ENCODE assay signal across 9 cellular contexts in the genomic region with DNA sequence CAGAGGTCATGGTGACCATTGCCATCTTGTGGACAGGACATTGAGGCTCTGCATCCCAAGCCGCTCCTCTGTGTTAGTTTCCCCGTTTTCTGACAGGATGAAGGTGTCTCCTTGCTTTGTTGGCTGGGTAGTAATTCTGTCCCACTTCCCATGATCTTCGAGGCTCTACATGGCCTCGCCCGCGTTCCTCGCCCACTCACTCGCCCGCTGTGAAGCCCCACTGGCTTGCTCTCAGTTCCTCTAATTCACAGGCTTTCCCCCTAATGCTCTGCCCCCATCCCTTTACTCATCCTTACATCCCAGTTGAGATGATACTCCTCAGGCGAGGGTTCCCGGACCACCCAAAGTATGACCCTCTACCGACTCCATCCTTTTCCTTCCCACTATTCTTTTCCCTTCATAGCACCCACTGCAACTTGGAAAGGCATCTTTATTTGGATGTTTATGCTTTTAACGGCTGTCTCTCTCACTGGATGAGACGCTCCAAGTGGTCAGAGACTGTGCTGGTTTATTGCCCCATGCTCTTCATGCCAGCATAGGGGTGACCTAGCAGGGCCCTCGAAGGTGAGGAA. TPM values are rescaled to one million over a fixed set of nuclear protein-coding genes. Genes with fewer than 3 reads are reported as not detected.
DNase-seq lines count a peak whose midpoint lies in the region; ATAC-seq and TF ChIP-seq lines count a peak whose summit lies in the region.
"Had no signal": no experiment of that assay in that cellular context is flagged by ENCODE, and none has a peak within 500 bp of the region (broad histone marks: within the 10 kb centered on the region; RNA-seq: fewer than 3 reads in every experiment).

No MANE protein-coding gene starts in this region.

- CTCF ChIA-PET in naive thymus-derived CD4-positive, alpha-beta T cell (lab: Charles Lee): interaction anchor here (1.0 to 2.1 kb wide), 2 partner anchors 11 to 55 kb away, joined by 4 to 9 read pairs; a partner anchor contains a TSS

- H3K9me3 Mint-ChIP-seq in naive thymus-derived CD4-positive, alpha-beta T cell: peaks cover 0 to 6% (median 0%) of the 10 kb centered on the region in 11 donors

- H3K9me3 ChIP-seq in left ventricle myocardium inferior (replicated peaks): no peaks in the 10 kb centered on the region
- H3K9me3 ChIP-seq in naive thymus-derived CD4-positive, alpha-beta T cell (ENCODE audit: control insufficient read depth in 2 of 3, low read length in 3 of 3): no peaks in the 10 kb centered on the region

- POLR2A ChIA-PET in naive thymus-derived CD4-positive, alpha-beta T cell (lab: Charles Lee): interaction anchor here (1.1 to 4.7 kb wide), 2 partner anchors 10 to 11 kb away, joined by 8 to 142 read pairs; a partner anchor contains a TSS

- ATAC-seq in left ventricle myocardium superior (no peak), HG03457 (IDR thresholded peaks at IDR 0.05; ENCODE audit: unreplicated experiment) (peak; percentile 2)
- no peak for ATAC-seq in naive thymus-derived CD4-positive, alpha-beta T cell

- H3K4me3 Mint-ChIP-seq in naive thymus-derived CD4-positive, alpha-beta T cell: peak overlapping the region; percentile 80 to 94 (median 91)

- DNase-seq in left ventricle myocardium inferior: no peak
- no peak for DNase-seq in left ventricle myocardium superior
- DNase-seq in brain microvascular endothelial cell: no peak
- DNase-seq in naive thymus-derived CD4-positive, alpha-beta T cell: no peak
- no peak for DNase-seq in NCI-H446 treated with DMSO at 0.1 percent for 48 hours (lab: John Stamatoyannopoulos, UW)
- DNase-seq in NCI-H1436 (lab: John Stamatoyannopoulos, UW): no peak
- DNase-seq in activated CD4-positive, alpha-beta T cell treated with anti-CD3 and anti-CD28 coated beads for 1 hour: no peak

- H3K36me3 Mint-ChIP-seq in naive thymus-derived CD4-positive, alpha-beta T cell: peaks cover 0 to 38% (median 16%) of the 10 kb centered on the region in 5 donors

- H3K27ac ChIP-seq in left ventricle myocardium inferior (replicated peaks) (peak overlapping the region; percentile 96), brain microvascular endothelial cell (peak overlapping the region; percentile 62)
- H3K27ac ChIP-seq in naive thymus-derived CD4-positive, alpha-beta T cell (ENCODE audit: low read depth, low read length): peak overlapping the region; percentile 58

- TF ChIP-seq CTCF in left ventricle myocardium inferior (IDR thresholded peaks at IDR 0.05; ENCODE audit: borderline replicate concordance) (peak; percentile 35), brain microvascular endothelial cell (IDR thresholded peaks at IDR 0.05; ENCODE audit: low read depth, low read length, missing control alignments) (no peak)

- in situ Hi-C loops in brain microvascular endothelial cell (cut with HindIII; ENCODE audit: low pct_ligation_motif_present, low sequenced_read_pairs): no loop called here

- intact Hi-C loops in left ventricle myocardium inferior (cut with micrococcal nuclease) (no loop called here), left ventricle myocardium superior (cut with micrococcal nuclease) (no loop called here)
- intact Hi-C loops in naive thymus-derived CD4-positive, alpha-beta T cell (cut with micrococcal nuclease): loop anchor here (1.0 to 5.0 kb wide), 6 partner anchors 7 to 1806 kb away; a partner anchor contains a TSS

- no peaks in the 10 kb centered on the region for H3K27me3 Mint-ChIP-seq in naive thymus-derived CD4-positive, alpha-beta T cell

- no peaks in the 10 kb centered on the region for H3K27me3 ChIP-seq in left ventricle myocardium inferior (ENCODE audit: low read depth)
- no peaks in the 10 kb centered on the region for H3K27me3 ChIP-seq in brain microvascular endothelial cell (replicated peaks)
- no peaks in the 10 kb centered on the region for H3K27me3 ChIP-seq in naive thymus-derived CD4-positive, alpha-beta T cell (ENCODE audit: control insufficient read depth in 2 of 2, insufficient read depth in 2 of 2, low read length in 2 of 2)

- peak overlapping the region; percentile 99 for H3K4me3 ChIP-seq in left ventricle myocardium inferior
- peak overlapping the region; percentile 81 for H3K4me3 ChIP-seq in brain microvascular endothelial cell (ENCODE audit: low read depth, low read length)
- no peak overlapping the region for H3K4me3 ChIP-seq in naive thymus-derived CD4-positive, alpha-beta T cell (ENCODE audit: low read length)

- H3K36me3 ChIP-seq in left ventricle myocardium inferior (peaks cover 41% of the 10 kb centered on the region), brain microvascular endothelial cell (replicated peaks) (peaks cover 34% of the 10 kb centered on the region)
- H3K36me3 ChIP-seq in naive thymus-derived CD4-positive, alpha-beta T cell (ENCODE audit: control insufficient read depth in 2 of 3, insufficient read depth in 3 of 3, low read length in 3 of 3): peaks cover 7 to 51% (median 9%) of the 10 kb centered on the region in 3 experiments

- H3K4me1 ChIP-seq in left ventricle myocardium inferior: peaks cover 55% of the 10 kb centered on the region
- peaks cover 21 to 24% of the 10 kb centered on the region in 2 donors for H3K4me1 ChIP-seq in naive thymus-derived CD4-positive, alpha-beta T cell (ENCODE audit: control insufficient read depth in 2 of 2, insufficient read depth in 2 of 2, low read length in 2 of 2)

- H3K4me1 Mint-ChIP-seq in naive thymus-derived CD4-positive, alpha-beta T cell: peaks cover 27 to 67% (median 62%) of the 10 kb centered on the region in 7 donors

- peak overlapping the region; percentile 75 to 97 (median 89) for H3K27ac Mint-ChIP-seq in naive thymus-derived CD4-positive, alpha-beta T cell

RNA-seq across cellular contexts. Expression of a gene that starts 0.5 kb away (rescaled TPM):
- total RNA-seq in left ventricle myocardium inferior: 20.2 TPM
- total RNA-seq in left ventricle myocardium superior: 20.0 TPM
- total RNA-seq in naive thymus-derived CD4-positive, alpha-beta T cell: 10 to 100 TPM in 4 of 5 experiments, 1 to 10 TPM in 1; 10.0 to 32.1 (median 17.6) TPM
- 10 to 100 TPM; 24.5 to 41.7 TPM for polyA plus RNA-seq in naive thymus-derived CD4-positive, alpha-beta T cell

RNA-seq across cellular contexts. Expression of a gene that starts 7.5 kb away (rescaled TPM):
- total RNA-seq in left ventricle myocardium inferior: 2.1 TPM
- 3.1 TPM for total RNA-seq in left ventricle myocardium superior
- total RNA-seq in naive thymus-derived CD4-positive, alpha-beta T cell: 10 to 100 TPM in 4 of 5 experiments, 1 to 10 TPM in 1; 8.3 to 53.4 (median 29.4) TPM
- polyA plus RNA-seq in naive thymus-derived CD4-positive, alpha-beta T cell: 1 to 10 TPM; 2.3 to 4.9 TPM

RNA-seq across cellular contexts. Expression of a gene that starts 10.9 kb away (rescaled TPM):
- total RNA-seq in left ventricle myocardium inferior: 786 TPM
- total RNA-seq in left ventricle myocardium superior: 873 TPM
- 100 to 1,000 TPM; 345 to 750 (median 366) TPM for total RNA-seq in naive thymus-derived CD4-positive, alpha-beta T cell
- polyA plus RNA-seq in naive thymus-derived CD4-positive, alpha-beta T cell: 100 to 1,000 TPM; 422 to 558 TPM

RNA-seq across cellular contexts. Expression of a gene that starts 12.4 kb away (rescaled TPM):
- total RNA-seq in left ventricle myocardium inferior (not detected), left ventricle myocardium superior (not detected)
- total RNA-seq in naive thymus-derived CD4-positive, alpha-beta T cell: not detected
- polyA plus RNA-seq in naive thymus-derived CD4-positive, alpha-beta T cell: under 1 TPM in 1 of 2 donors, not detected in 1; 0.22 TPM
- total RNA-seq: myocyte had no signal

RNA-seq across cellular contexts. Expression of a gene that starts 34.4 kb away (rescaled TPM):
- total RNA-seq in left ventricle myocardium inferior (154 TPM), left ventricle myocardium superior (217 TPM)
- 10 to 100 TPM in 1 of 5 experiments, 1 to 10 TPM in 2, under 1 TPM in 2; 0.84 to 41.1 (median 1.8) TPM for total RNA-seq in naive thymus-derived CD4-positive, alpha-beta T cell
- polyA plus RNA-seq in naive thymus-derived CD4-positive, alpha-beta T cell: 1 to 10 TPM in 1 of 2 donors, under 1 TPM in 1; 0.95 to 2.0 TPM

Comparison
In these comparisons a context has a peak if more than half of its experiments do, and no peak if none do; other contexts are left out.
1. intact Hi-C loops: an anchor here in naive thymus-derived CD4-positive, alpha-beta T cell (1.0 to 5.0 kb wide); none called in left ventricle myocardium inferior and left ventricle myocardium superior.